ENCODE assay signal across 21 cellular contexts in the genomic region with DNA sequence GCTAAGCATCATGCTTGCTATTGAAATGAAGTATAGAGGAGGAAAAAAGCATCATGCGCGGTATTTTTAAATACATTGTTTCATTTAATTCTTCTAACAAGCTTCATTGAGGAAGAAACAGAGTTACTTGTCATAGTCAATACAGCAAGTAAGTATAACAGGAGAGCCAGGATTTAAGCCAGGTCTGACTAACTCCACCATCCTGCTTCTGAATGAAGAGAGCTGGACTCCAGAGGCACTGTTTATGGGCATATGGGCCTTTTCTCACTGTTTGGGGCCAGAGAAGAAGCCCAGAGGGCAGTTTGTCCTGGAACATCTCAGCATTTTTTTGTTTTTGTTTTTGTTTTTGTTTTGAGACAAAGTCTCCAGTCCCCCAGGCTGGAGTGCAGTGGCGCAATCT. TPM values are rescaled to one million over a fixed set of nuclear protein-coding genes. Genes with fewer than 3 reads are reported as not detected.
A peak's percentile ranks its signal among the peaks of the same experiment; 100 is the strongest.
DNase-seq lines count a peak whose midpoint lies in the region; ATAC-seq and TF ChIP-seq lines count a peak whose summit lies in the region.
"Had no signal": no experiment of that assay in that cellular context is flagged by ENCODE, and none has a peak within 500 bp of the region (broad histone marks: within the 10 kb centered on the region; RNA-seq: fewer than 3 reads in every experiment).

No MANE protein-coding gene starts in this region.

- intact Hi-C loops in dorsolateral prefrontal cortex (cut with DNase I) = no loop called here

- no peak overlapping the region for H3K27ac ChIP-seq in GM23248
- peak overlapping the region in 56 of 59 donors; percentile 4 to 99 (median 82) for H3K27ac ChIP-seq in dorsolateral prefrontal cortex
- no peak overlapping the region for H3K27ac ChIP-seq in osteoblast (ENCODE audit: low read depth, low read length)
- peak overlapping the region; percentile 48 for H3K27ac ChIP-seq in suprapubic skin
- H3K27ac ChIP-seq: BLaER1 treated with 17β-estradiol and CSF1 and Interleukin-3, amounts not matched to agents 10 nM and 100 nM had no signal

- H3K9me2 ChIP-seq in GM23248 (ENCODE audit: insufficient read depth) = no peaks in the 10 kb centered on the region

- peaks cover 8% of the 10 kb centered on the region; the same call in 1 of the 2 replicates for H4K20me1 ChIP-seq in GM23248 (ENCODE audit: insufficient read depth)
- peaks cover 48% of the 10 kb centered on the region for H4K20me1 ChIP-seq in osteoblast (ENCODE audit: insufficient read depth, low read length)

- H3K36me3 ChIP-seq in GM23248 (ENCODE audit: low read depth) = peaks cover 21% of the 10 kb centered on the region
- peaks cover 48% of the 10 kb centered on the region for H3K36me3 ChIP-seq in osteoblast (ENCODE audit: insufficient read depth, low read length)
- peaks cover 47% of the 10 kb centered on the region for H3K36me3 ChIP-seq in suprapubic skin

- WGBS in GM23248 (ENCODE audit: low coverage in 1 of 2, low lambda C conversion rate in 2 of 2, missing lambda C conversion rate in 2 of 2), 2 experiments = 97 to 100% methylated on average over 3 of the region's 3 CpGs
- WGBS in suprapubic skin = 98% methylated on average over 3 of the region's 3 CpGs

- in situ Hi-C loops in GM23248 (cut with MboI) = no loop called here

- TF ChIP-seq CTCF in dorsolateral prefrontal cortex (IDR thresholded peaks at IDR 0.05 in 54 of 56, conservative IDR thresholded peaks at IDR 0.05 in 2 of 56; ENCODE audit: low read depth in 1 of 56, partially characterized antibody in 56 of 56) (no peak), osteoblast (IDR thresholded peaks at IDR 0.05; ENCODE audit: extremely low read depth, low read depth, low read length) (no peak), suprapubic skin (IDR thresholded peaks at IDR 0.05) (no peak)

- TF ChIP-seq POLR2A in suprapubic skin (IDR thresholded peaks at IDR 0.05) = no peak

- H3K9ac ChIP-seq in GM23248 = no peak overlapping the region
- H3K9ac ChIP-seq: BLaER1 treated with 17β-estradiol and CSF1 and Interleukin-3, amounts not matched to agents 10 nM and 100 nM had no signal

- H3K79me2 ChIP-seq in GM23248 (ENCODE audit: insufficient read depth) (peaks cover 99% of the 10 kb centered on the region), osteoblast (ENCODE audit: insufficient read depth, low read length) (peaks cover 89% of the 10 kb centered on the region)

- H3K4me2 ChIP-seq in GM23248 (ENCODE audit: unreplicated experiment) = no peak overlapping the region
- no peak overlapping the region for H3K4me2 ChIP-seq in osteoblast (ENCODE audit: insufficient read depth, low read length)

- H3K27me3 ChIP-seq in GM23248 (replicated peaks; ENCODE audit: insufficient read depth) (no peaks in the 10 kb centered on the region), dorsolateral prefrontal cortex (no peaks in the 10 kb centered on the region), osteoblast (ENCODE audit: insufficient read depth, low read length) (no peaks in the 10 kb centered on the region), suprapubic skin (no peaks in the 10 kb centered on the region)
- H3K27me3 ChIP-seq: BE2C; BLaER1 treated with 17β-estradiol and CSF1 and Interleukin-3, amounts not matched to agents 10 nM and 100 nM had no signal

- H3K4me3 ChIP-seq in GM23248 = no peak overlapping the region
- H3K4me3 ChIP-seq in dorsolateral prefrontal cortex = no peak overlapping the region
- no peak overlapping the region for H3K4me3 ChIP-seq in osteoblast (ENCODE audit: insufficient read depth, low read length)
- no peak overlapping the region for H3K4me3 ChIP-seq in suprapubic skin
- H3K4me3 ChIP-seq: BLaER1 treated with 17β-estradiol and CSF1 and Interleukin-3, amounts not matched to agents 10 nM and 100 nM; GM12878; HAP-1 had no signal

- H3F3A ChIP-seq in GM23248 (ENCODE audit: insufficient read depth) = peaks cover 47% of the 10 kb centered on the region

- no peaks in the 10 kb centered on the region for H3K9me3 ChIP-seq in GM23248 (ENCODE audit: low read depth)
- no peaks in the 10 kb centered on the region for H3K9me3 ChIP-seq in osteoblast (ENCODE audit: low read depth, low read length)
- H3K9me3 ChIP-seq in suprapubic skin = no peaks in the 10 kb centered on the region
- H3K9me3 ChIP-seq: BE2C; BLaER1 treated with 17β-estradiol and CSF1 and Interleukin-3, amounts not matched to agents 10 nM and 100 nM; HAP-1 had no signal

- DNase-seq in GM23248 (peak; percentile 22), dorsolateral prefrontal cortex (no peak), osteoblast (ENCODE audit: insufficient read length, low spot score, missing footprints) (peak; percentile 75), suprapubic skin (ENCODE audit: low spot score in 2 of 2) (no peak), NCI-H1105 (lab: John Stamatoyannopoulos, UW) (no peak), A172 (ENCODE audit: low spot score) (no peak)
- DNase-seq: ACHN; AML-193; BE2C; CD4-positive, alpha-beta T cell; CD8-positive, alpha-beta memory T cell; DMS 273 treated with DMSO at 0.1 percent for 48 hours; DMS79; EL; GDM1; GOT3 had no signal

- H2AFZ ChIP-seq in GM23248 (no peak overlapping the region), osteoblast (ENCODE audit: low read length) (no peak overlapping the region)

- ATAC-seq in GM21447 (IDR thresholded peaks at IDR 0.05; ENCODE audit: unreplicated experiment) (no peak), GM21390 (IDR thresholded peaks at IDR 0.05; ENCODE audit: unreplicated experiment) (no peak)
- ATAC-seq: GM12878 had no signal

- H3K4me1 ChIP-seq in GM23248 (ENCODE audit: insufficient read depth) (peaks cover 52% of the 10 kb centered on the region), osteoblast (ENCODE audit: insufficient read depth, low read length) (peaks cover 41% of the 10 kb centered on the region), suprapubic skin (peaks cover 48% of the 10 kb centered on the region)
- H3K4me1 ChIP-seq: BE2C had no signal

- TF ChIP-seq EP300 in suprapubic skin (IDR thresholded peaks at IDR 0.05) = no peak

RNA-seq across cellular contexts. Expression of a gene that starts 7.9 kb away (rescaled TPM):
- total RNA-seq in GM23248 (2014; rRNA removed; shearing (Covaris generic)) = 71.9 and 87.1 TPM in 2 replicates
- polyA plus RNA-seq in GM23248 (2016; fragmentation: Nextera tagmentation; extraction: Ambion mirVana) = 64.8 and 66.7 TPM in 2 replicates
- total RNA-seq in dorsolateral prefrontal cortex = 100 to 1,000 TPM; 107 to 294 (median 153) TPM
- 85.0 and 85.5 TPM in 2 replicates for total RNA-seq in osteoblast
- total RNA-seq in suprapubic skin = 100 to 1,000 TPM; 104 to 166 (median 113) TPM
- 55.7 and 81.4 TPM in 2 replicates for total RNA-seq in A172 (2014; rRNA removed; shearing (Covaris generic))

RNA-seq across cellular contexts. Expression of a gene that starts 14.3 kb away (rescaled TPM):
- not detected in 2 replicates for total RNA-seq in GM23248 (2014; rRNA removed; shearing (Covaris generic))
- polyA plus RNA-seq in GM23248 (2016; fragmentation: Nextera tagmentation; extraction: Ambion mirVana) = 1.1 and 2.2 TPM in 2 replicates
- total RNA-seq in dorsolateral prefrontal cortex = 10 to 100 TPM in 94 of 120 experiments, 1 to 10 TPM in 26; 4.4 to 36.5 (median 12.4) TPM
- total RNA-seq in osteoblast = 0.36 and 2.7 TPM in 2 replicates
- 10 to 100 TPM in 1 of 4 donors, 1 to 10 TPM in 3; 1.9 to 16.2 (median 5.8) TPM for total RNA-seq in suprapubic skin
- 0.48 TPM in 1 of 2 replicates, not detected in the other for total RNA-seq in A172 (2014; rRNA removed; shearing (Covaris generic))

RNA-seq across cellular contexts. Expression of a gene that starts 29.5 kb away (rescaled TPM):
- not detected in 2 replicates for total RNA-seq in GM23248 (2014; rRNA removed; shearing (Covaris generic))
- 0.10 TPM in 1 of 2 replicates, not detected in the other for polyA plus RNA-seq in GM23248 (2016; fragmentation: Nextera tagmentation; extraction: Ambion mirVana)
- total RNA-seq in dorsolateral prefrontal cortex = 10 to 100 TPM in 115 of 120 experiments, 1 to 10 TPM in 5; 6.4 to 25.4 (median 16.9) TPM
- total RNA-seq in osteoblast = under 0.01 and 0.36 TPM in 2 replicates
- total RNA-seq in suprapubic skin = 1 to 10 TPM; 1.4 to 2.9 (median 2.0) TPM
- total RNA-seq in A172 (2014; rRNA removed; shearing (Covaris generic)) = 1.7 and 1.9 TPM in 2 replicates

RNA-seq across cellular contexts. Expression of a gene that starts 40.8 kb away (rescaled TPM):
- total RNA-seq in GM23248 (2014; rRNA removed; shearing (Covaris generic)) = 45.3 and 51.2 TPM in 2 replicates
- polyA plus RNA-seq in GM23248 (2016; fragmentation: Nextera tagmentation; extraction: Ambion mirVana) = 44.2 and 44.5 TPM in 2 replicates
- total RNA-seq in dorsolateral prefrontal cortex (10 to 100 TPM; 33.5 to 65.7 (median 46.2) TPM), osteoblast (29.3 and 29.8 TPM in 2 replicates), suprapubic skin (10 to 100 TPM; 24.8 to 42.4 (median 35.4) TPM)
- total RNA-seq in A172 (2014; rRNA removed; shearing (Covaris generic)) = 55.3 and 69.9 TPM in 2 replicates

RNA-seq across cellular contexts. Expression of a gene that starts 41.0 kb away (rescaled TPM):
- total RNA-seq in GM23248 (2014; rRNA removed; shearing (Covaris generic)) = 27.7 and 29.6 TPM in 2 replicates
- 34.9 and 39.2 TPM in 2 replicates for polyA plus RNA-seq in GM23248 (2016; fragmentation: Nextera tagmentation; extraction: Ambion mirVana)
- 10 to 100 TPM; 41.8 to 99.7 (median 69.9) TPM for total RNA-seq in dorsolateral prefrontal cortex
- 19.9 and 23.0 TPM in 2 replicates for total RNA-seq in osteoblast
- 10 to 100 TPM; 36.3 to 57.8 (median 48.0) TPM for total RNA-seq in suprapubic skin
- total RNA-seq in A172 (2014; rRNA removed; shearing (Covaris generic)) = 20.9 and 24.7 TPM in 2 replicates

Comparison
In these comparisons a context has a peak if more than half of its experiments do, and no peak if none do; other contexts are left out.
1. DNase-seq: peak in GM23248 (single experiment) and osteoblast (single experiment); none in dorsolateral prefrontal cortex (0 of 10), suprapubic skin (0 of 2), NCI-H1105 (single experiment) and A172 (single experiment).
2. H3K27ac ChIP-seq: peak in dorsolateral prefrontal cortex (56 of 59) and suprapubic skin (single experiment); none in GM23248 (single experiment) and osteoblast (single experiment).